1 cellular context compared by ENCODE assay signal in the genomic region with DNA sequence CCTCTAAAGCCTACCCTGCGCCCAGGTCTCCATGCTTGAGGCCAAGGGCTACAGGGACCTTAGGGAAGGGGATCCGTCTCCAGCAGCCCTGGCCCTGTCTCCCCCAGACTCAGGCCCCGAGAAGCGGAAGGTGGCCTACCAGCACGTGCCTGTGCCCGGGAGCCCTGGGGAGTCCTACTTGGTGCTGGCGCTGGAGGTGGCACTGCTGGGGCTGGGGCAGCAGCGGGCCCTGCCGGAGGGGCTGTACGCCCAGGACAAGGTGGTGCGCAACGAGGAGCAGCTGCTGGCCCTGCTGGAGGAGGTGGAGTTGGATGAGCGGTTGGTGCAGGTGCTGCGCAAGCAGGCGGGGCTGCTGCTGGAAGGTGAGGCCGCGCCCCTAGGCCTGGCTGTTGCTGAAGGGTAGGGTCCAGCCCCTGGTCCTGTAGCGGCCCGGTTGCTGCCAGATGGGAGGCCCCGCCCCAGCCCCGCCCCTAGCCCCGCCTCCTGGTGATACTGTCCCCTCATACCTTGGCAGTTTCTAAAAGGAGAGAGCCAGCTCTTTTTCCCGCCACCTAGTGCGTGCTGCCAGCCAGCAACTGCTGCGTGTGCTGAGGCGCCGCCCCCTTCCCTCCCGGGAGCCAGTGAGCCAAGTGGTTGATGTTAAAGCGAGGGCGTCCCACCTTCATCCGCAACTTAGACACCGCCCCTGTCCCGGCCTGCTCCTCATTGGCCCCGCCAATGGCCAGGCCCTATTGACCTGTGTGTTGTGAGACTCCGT.
A peak's percentile ranks its signal among the peaks of the same experiment; 100 is the strongest.
TF ChIP-seq lines count a peak whose summit lies in the region.

No MANE protein-coding gene starts in this region.

TF ChIP-seq in K562, 482 proteins besides CTCF, POLR2A, EP300 and RAD21 (continued from another document):
- TF ChIP-seq, protein P1, sequence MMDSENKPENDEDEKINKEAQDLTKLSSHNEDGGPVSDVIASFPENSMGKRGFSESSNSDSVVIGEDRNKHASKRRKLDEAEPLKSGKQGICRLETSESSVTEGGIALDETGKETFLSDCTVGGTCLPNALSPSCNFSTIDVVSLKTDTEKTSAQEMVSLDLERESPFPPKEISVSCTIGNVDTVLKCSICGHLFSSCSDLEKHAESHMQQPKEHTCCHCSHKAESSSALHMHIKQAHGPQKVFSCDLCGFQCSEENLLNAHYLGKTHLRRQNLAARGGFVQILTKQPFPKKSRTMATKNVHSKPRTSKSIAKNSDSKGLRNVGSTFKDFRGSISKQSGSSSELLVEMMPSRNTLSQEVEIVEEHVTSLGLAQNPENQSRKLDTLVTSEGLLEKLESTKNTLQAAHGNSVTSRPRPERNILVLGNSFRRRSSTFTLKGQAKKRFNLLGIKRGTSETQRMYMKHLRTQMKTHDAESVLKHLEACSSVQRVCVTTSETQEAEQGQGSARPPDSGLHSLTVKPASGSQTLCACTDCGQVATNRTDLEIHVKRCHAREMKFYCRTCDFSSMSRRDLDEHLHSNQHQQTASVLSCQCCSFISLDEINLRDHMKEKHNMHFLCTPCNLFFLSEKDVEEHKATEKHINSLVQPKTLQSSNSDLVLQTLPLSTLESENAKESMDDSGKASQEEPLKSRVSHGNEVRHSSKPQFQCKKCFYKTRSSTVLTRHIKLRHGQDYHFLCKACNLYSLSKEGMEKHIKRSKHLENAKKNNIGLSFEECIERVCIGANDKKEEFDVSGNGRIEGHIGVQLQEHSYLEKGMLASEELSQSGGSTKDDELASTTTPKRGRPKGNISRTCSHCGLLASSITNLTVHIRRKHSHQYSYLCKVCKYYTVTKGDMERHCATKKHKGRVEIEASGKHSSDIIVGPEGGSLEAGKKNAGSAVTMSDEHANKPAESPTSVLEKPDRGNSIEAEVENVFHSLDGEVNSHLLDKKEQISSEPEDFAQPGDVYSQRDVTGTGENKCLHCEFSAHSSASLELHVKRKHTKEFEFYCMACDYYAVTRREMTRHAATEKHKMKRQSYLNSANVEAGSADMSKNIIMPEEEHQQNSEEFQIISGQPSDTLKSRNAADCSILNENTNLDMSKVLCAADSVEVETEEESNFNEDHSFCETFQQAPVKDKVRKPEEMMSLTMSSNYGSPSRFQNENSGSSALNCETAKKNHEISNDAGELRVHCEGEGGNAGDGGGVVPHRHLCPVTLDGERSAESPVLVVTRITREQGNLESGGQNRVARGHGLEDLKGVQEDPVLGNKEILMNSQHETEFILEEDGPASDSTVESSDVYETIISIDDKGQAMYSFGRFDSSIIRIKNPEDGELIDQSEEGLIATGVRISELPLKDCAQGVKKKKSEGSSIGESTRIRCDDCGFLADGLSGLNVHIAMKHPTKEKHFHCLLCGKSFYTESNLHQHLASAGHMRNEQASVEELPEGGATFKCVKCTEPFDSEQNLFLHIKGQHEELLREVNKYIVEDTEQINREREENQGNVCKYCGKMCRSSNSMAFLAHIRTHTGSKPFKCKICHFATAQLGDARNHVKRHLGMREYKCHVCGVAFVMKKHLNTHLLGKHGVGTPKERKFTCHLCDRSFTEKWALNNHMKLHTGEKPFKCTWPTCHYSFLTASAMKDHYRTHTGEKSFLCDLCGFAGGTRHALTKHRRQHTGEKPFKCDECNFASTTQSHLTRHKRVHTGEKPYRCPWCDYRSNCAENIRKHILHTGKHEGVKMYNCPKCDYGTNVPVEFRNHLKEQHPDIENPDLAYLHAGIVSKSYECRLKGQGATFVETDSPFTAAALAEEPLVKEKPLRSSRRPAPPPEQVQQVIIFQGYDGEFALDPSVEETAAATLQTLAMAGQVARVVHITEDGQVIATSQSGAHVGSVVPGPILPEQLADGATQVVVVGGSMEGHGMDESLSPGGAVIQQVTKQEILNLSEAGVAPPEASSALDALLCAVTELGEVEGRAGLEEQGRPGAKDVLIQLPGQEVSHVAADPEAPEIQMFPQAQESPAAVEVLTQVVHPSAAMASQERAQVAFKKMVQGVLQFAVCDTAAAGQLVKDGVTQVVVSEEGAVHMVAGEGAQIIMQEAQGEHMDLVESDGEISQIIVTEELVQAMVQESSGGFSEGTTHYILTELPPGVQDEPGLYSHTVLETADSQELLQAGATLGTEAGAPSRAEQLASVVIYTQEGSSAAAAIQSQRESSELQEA (IDR thresholded peaks at IDR 0.05; ENCODE audit: low read depth), result no peak
- peak; percentile 43 for TF ChIP-seq RBBP5 (IDR thresholded peaks at IDR 0.05; ENCODE audit: borderline replicate concordance, insufficient read depth, low read length, poor library complexity, severe bottlenecking)
- TF ChIP-seq U2AF1 (optimal IDR thresholded peaks at IDR 0.05; ENCODE audit: low read depth, low read length), result no peak
- TF ChIP-seq, protein P2, sequence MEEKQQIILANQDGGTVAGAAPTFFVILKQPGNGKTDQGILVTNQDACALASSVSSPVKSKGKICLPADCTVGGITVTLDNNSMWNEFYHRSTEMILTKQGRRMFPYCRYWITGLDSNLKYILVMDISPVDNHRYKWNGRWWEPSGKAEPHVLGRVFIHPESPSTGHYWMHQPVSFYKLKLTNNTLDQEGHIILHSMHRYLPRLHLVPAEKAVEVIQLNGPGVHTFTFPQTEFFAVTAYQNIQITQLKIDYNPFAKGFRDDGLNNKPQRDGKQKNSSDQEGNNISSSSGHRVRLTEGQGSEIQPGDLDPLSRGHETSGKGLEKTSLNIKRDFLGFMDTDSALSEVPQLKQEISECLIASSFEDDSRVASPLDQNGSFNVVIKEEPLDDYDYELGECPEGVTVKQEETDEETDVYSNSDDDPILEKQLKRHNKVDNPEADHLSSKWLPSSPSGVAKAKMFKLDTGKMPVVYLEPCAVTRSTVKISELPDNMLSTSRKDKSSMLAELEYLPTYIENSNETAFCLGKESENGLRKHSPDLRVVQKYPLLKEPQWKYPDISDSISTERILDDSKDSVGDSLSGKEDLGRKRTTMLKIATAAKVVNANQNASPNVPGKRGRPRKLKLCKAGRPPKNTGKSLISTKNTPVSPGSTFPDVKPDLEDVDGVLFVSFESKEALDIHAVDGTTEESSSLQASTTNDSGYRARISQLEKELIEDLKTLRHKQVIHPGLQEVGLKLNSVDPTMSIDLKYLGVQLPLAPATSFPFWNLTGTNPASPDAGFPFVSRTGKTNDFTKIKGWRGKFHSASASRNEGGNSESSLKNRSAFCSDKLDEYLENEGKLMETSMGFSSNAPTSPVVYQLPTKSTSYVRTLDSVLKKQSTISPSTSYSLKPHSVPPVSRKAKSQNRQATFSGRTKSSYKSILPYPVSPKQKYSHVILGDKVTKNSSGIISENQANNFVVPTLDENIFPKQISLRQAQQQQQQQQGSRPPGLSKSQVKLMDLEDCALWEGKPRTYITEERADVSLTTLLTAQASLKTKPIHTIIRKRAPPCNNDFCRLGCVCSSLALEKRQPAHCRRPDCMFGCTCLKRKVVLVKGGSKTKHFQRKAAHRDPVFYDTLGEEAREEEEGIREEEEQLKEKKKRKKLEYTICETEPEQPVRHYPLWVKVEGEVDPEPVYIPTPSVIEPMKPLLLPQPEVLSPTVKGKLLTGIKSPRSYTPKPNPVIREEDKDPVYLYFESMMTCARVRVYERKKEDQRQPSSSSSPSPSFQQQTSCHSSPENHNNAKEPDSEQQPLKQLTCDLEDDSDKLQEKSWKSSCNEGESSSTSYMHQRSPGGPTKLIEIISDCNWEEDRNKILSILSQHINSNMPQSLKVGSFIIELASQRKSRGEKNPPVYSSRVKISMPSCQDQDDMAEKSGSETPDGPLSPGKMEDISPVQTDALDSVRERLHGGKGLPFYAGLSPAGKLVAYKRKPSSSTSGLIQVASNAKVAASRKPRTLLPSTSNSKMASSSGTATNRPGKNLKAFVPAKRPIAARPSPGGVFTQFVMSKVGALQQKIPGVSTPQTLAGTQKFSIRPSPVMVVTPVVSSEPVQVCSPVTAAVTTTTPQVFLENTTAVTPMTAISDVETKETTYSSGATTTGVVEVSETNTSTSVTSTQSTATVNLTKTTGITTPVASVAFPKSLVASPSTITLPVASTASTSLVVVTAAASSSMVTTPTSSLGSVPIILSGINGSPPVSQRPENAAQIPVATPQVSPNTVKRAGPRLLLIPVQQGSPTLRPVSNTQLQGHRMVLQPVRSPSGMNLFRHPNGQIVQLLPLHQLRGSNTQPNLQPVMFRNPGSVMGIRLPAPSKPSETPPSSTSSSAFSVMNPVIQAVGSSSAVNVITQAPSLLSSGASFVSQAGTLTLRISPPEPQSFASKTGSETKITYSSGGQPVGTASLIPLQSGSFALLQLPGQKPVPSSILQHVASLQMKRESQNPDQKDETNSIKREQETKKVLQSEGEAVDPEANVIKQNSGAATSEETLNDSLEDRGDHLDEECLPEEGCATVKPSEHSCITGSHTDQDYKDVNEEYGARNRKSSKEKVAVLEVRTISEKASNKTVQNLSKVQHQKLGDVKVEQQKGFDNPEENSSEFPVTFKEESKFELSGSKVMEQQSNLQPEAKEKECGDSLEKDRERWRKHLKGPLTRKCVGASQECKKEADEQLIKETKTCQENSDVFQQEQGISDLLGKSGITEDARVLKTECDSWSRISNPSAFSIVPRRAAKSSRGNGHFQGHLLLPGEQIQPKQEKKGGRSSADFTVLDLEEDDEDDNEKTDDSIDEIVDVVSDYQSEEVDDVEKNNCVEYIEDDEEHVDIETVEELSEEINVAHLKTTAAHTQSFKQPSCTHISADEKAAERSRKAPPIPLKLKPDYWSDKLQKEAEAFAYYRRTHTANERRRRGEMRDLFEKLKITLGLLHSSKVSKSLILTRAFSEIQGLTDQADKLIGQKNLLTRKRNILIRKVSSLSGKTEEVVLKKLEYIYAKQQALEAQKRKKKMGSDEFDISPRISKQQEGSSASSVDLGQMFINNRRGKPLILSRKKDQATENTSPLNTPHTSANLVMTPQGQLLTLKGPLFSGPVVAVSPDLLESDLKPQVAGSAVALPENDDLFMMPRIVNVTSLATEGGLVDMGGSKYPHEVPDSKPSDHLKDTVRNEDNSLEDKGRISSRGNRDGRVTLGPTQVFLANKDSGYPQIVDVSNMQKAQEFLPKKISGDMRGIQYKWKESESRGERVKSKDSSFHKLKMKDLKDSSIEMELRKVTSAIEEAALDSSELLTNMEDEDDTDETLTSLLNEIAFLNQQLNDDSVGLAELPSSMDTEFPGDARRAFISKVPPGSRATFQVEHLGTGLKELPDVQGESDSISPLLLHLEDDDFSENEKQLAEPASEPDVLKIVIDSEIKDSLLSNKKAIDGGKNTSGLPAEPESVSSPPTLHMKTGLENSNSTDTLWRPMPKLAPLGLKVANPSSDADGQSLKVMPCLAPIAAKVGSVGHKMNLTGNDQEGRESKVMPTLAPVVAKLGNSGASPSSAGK (IDR thresholded peaks at IDR 0.05), result peak; percentile 76
- no peak for TF ChIP-seq ZNF253 (CRISPR knock-in tag; conservative IDR thresholded peaks at IDR 0.05)
- TF ChIP-seq, protein P3, sequence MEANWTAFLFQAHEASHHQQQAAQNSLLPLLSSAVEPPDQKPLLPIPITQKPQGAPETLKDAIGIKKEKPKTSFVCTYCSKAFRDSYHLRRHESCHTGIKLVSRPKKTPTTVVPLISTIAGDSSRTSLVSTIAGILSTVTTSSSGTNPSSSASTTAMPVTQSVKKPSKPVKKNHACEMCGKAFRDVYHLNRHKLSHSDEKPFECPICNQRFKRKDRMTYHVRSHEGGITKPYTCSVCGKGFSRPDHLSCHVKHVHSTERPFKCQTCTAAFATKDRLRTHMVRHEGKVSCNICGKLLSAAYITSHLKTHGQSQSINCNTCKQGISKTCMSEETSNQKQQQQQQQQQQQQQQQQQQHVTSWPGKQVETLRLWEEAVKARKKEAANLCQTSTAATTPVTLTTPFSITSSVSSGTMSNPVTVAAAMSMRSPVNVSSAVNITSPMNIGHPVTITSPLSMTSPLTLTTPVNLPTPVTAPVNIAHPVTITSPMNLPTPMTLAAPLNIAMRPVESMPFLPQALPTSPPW (CRISPR knock-in tag; IDR thresholded peaks at IDR 0.05), result peak; percentile 38
- no peak for TF ChIP-seq RBM34 (IDR thresholded peaks at IDR 0.05; ENCODE audit: borderline replicate concordance, insufficient read depth, low read length)
- TF ChIP-seq EHMT2 (IDR thresholded peaks at IDR 0.05), result no peak
